8 cellular contexts compared by ENCODE assay signal in genomic region chr12:113196996-113197395, GRCh38.
A peak's percentile ranks its signal among the peaks of the same experiment; 100 is the strongest.
DNase-seq lines count a peak whose midpoint lies in the region; ATAC-seq lines count a peak whose summit lies in the region.

No MANE protein-coding gene starts in this region.

- no peaks in the 10 kb centered on the region for H3K9me3 Mint-ChIP-seq in effector memory CD8-positive, alpha-beta T cell

- DNase-seq in AML-193 (lab: John Stamatoyannopoulos, UW) (peak; percentile 72 to 76), NCI-H69 (lab: John Stamatoyannopoulos, UW) (peak; percentile 79), medulla oblongata (ENCODE audit: extremely low spot score) (peak; percentile 89), superior temporal gyrus (ENCODE audit: extremely low spot score) (peak; percentile 87)
- DNase-seq in activated CD4-positive, alpha-beta T cell treated with anti-CD3 and anti-CD28 coated beads, Interleukin-2, amount 50 U/mL, for 48 hours, result peak; percentile 54 to 62
- DNase-seq in effector memory CD8-positive, alpha-beta T cell, result peak; percentile 44 to 61 (median 52)

- H3K4me3 Mint-ChIP-seq in effector memory CD8-positive, alpha-beta T cell, result no peak overlapping the region

- ATAC-seq in GM18868 (IDR thresholded peaks at IDR 0.05; ENCODE audit: unreplicated experiment) (peak; percentile 89), HG03432 (IDR thresholded peaks at IDR 0.05; ENCODE audit: unreplicated experiment) (peak; percentile 81)
- peak; percentile 100 for ATAC-seq in effector memory CD8-positive, alpha-beta T cell (replicated peaks)

- peaks cover 8% of the 10 kb centered on the region for H3K36me3 Mint-ChIP-seq in effector memory CD8-positive, alpha-beta T cell (ENCODE audit: insufficient read depth)

- H3K27ac Mint-ChIP-seq in effector memory CD8-positive, alpha-beta T cell, result no peak overlapping the region

- no peaks in the 10 kb centered on the region for H3K27me3 Mint-ChIP-seq in effector memory CD8-positive, alpha-beta T cell

- H3K4me1 Mint-ChIP-seq in effector memory CD8-positive, alpha-beta T cell (ENCODE audit: low read depth in 2 of 2), result no peaks in the 10 kb centered on the region

Comparison
In these comparisons a context has a peak if more than half of its experiments do, and no peak if none do; other contexts are left out.
1. Peak in every context shown above with its lines: DNase-seq and ATAC-seq.